ENCODE assay signal across 18 cellular contexts in genomic region chr3:195079636-195080035, GRCh38.
DNase-seq lines count a peak whose midpoint lies in the region; ATAC-seq and TF ChIP-seq lines count a peak whose summit lies in the region.
"Had no signal": no experiment of that assay in that cellular context is flagged by ENCODE, and none has a peak within 500 bp of the region (broad histone marks: within the 10 kb centered on the region; RNA-seq: fewer than 3 reads in every experiment).

No MANE protein-coding gene starts in this region.

- H3K36me3 ChIP-seq in Loucy (ENCODE audit: insufficient read depth, low read length), result peaks cover 3% of the 10 kb centered on the region; the same call in 1 of the 2 replicates
- H3K36me3 ChIP-seq in vagina, result no peaks in the 10 kb centered on the region
- H3K36me3 ChIP-seq: brain microvascular endothelial cell, MG63 had no signal

- ATAC-seq in HG03135 (IDR thresholded peaks at IDR 0.05; ENCODE audit: unreplicated experiment) (no peak), GM21515 (IDR thresholded peaks at IDR 0.05; ENCODE audit: unreplicated experiment) (no peak)
- ATAC-seq: foreskin keratinocyte, SK-N-SH treated with all-trans-retinoic acid at 6 μM for 48 hours had no signal

- H3K4me1 Mint-ChIP-seq in endothelial cell (ENCODE audit: unreplicated experiment) (peaks cover 37% of the 10 kb centered on the region), nephron progenitor cell (peaks cover 74% of the 10 kb centered on the region)

- peak overlapping the region; percentile 65 for H3K4me2 ChIP-seq in Loucy (ENCODE audit: low read depth, low read length, poor library complexity, severe bottlenecking)

- H3K4me1 ChIP-seq in Loucy (ENCODE audit: insufficient read depth, low read length, poor library complexity, severe bottlenecking), result peaks cover 54% of the 10 kb centered on the region
- H3K4me1 ChIP-seq in vagina, result peaks cover 15% of the 10 kb centered on the region
- H3K4me1 ChIP-seq: foreskin keratinocyte had no signal

- peaks cover 10% of the 10 kb centered on the region for H3K36me3 Mint-ChIP-seq in endothelial cell (ENCODE audit: low read depth, unreplicated experiment)
- peaks cover 5% of the 10 kb centered on the region for H3K36me3 Mint-ChIP-seq in nephron progenitor cell (ENCODE audit: low read depth)
- H3K36me3 Mint-ChIP-seq: mesothelial cell of epicardium had no signal

- H3K79me2 ChIP-seq in Loucy (ENCODE audit: insufficient read depth, low read length), result peaks cover 74% of the 10 kb centered on the region

- no peak overlapping the region for H2AFZ ChIP-seq in Loucy (ENCODE audit: low read length)

- TF ChIP-seq CTCF in Loucy (conservative IDR thresholded peaks at IDR 0.05; ENCODE audit: low read length), result no peak
- TF ChIP-seq CTCF in endothelial cell (IDR thresholded peaks at IDR 0.05; ENCODE audit: unreplicated experiment), result no peak
- no peak for TF ChIP-seq CTCF in nephron progenitor cell (IDR thresholded peaks at IDR 0.05)
- no peak for TF ChIP-seq CTCF in vagina (IDR thresholded peaks at IDR 0.05)

- intact Hi-C loops in vagina (cut with DNase I), result no loop called here

- H3K9me3 Mint-ChIP-seq in endothelial cell (ENCODE audit: unreplicated experiment) (no peaks in the 10 kb centered on the region), nephron progenitor cell (no peaks in the 10 kb centered on the region)
- H3K9me3 Mint-ChIP-seq: activated naive CD4-positive, alpha-beta T cell treated with anti-CD3 and anti-CD28 coated beads for 36 hours; mesothelial cell of epicardium had no signal

- H3K27me3 Mint-ChIP-seq in endothelial cell (ENCODE audit: unreplicated experiment) (peaks cover 21% of the 10 kb centered on the region), nephron progenitor cell (ENCODE audit: low read depth, poor library complexity) (peaks cover 3% of the 10 kb centered on the region)

- no peak for TF ChIP-seq POLR2A in vagina (IDR thresholded peaks at IDR 0.05)

- H3K4me3 Mint-ChIP-seq in endothelial cell (ENCODE audit: unreplicated experiment), result peak overlapping the region; percentile 4
- peak overlapping the region; percentile 8 for H3K4me3 Mint-ChIP-seq in nephron progenitor cell
- H3K4me3 Mint-ChIP-seq: activated naive CD4-positive, alpha-beta T cell treated with anti-CD3 and anti-CD28 coated beads for 36 hours; mesothelial cell of epicardium had no signal

- H3K27me3 ChIP-seq in Loucy (ENCODE audit: insufficient read depth, low read length, poor library complexity, severe bottlenecking) (no peaks in the 10 kb centered on the region), vagina (no peaks in the 10 kb centered on the region)
- H3K27me3 ChIP-seq: brain microvascular endothelial cell, foreskin keratinocyte, MG63 had no signal

- peaks cover 7% of the 10 kb centered on the region; the same call in 1 of the 2 replicates for H3F3A ChIP-seq in Loucy (ENCODE audit: low read depth)

- peak; percentile 83 for DNase-seq in COLO829 (ENCODE audit: low spot score)
- no peak for DNase-seq in endothelial cell (ENCODE audit: low spot score)
- DNase-seq in nephron progenitor cell, result no peak
- DNase-seq in activated T-cell treated with anti-CD3 and anti-CD28 coated beads for 4 hours, result no peak
- DNase-seq in vagina (ENCODE audit: extremely low spot score in 2 of 2), result no peak
- DNase-seq: activated naive CD4-positive, alpha-beta T cell treated with anti-CD3 and anti-CD28 coated beads for 36 hours; brain microvascular endothelial cell; effector memory CD4-positive, alpha-beta T cell; foreskin keratinocyte; MG63; stimulated activated CD4-positive, alpha-beta T cell treated with anti-CD3 and anti-CD28 coated beads, Interleukin-15, amount 100 ng/mL, for 24 hours had no signal

- H3K4me3 ChIP-seq in Loucy (ENCODE audit: low read length, poor library complexity, severe bottlenecking) (peak overlapping the region; percentile 26), vagina (no peak overlapping the region)
- H3K4me3 ChIP-seq: MG63 had no signal

- peaks cover 8% of the 10 kb centered on the region for H4K20me1 ChIP-seq in Loucy (ENCODE audit: insufficient read depth, low read length, poor library complexity, severe bottlenecking)

- H3K27ac Mint-ChIP-seq in endothelial cell (ENCODE audit: unreplicated experiment) (peak overlapping the region; percentile 6), nephron progenitor cell (peak overlapping the region; percentile 78)
- H3K27ac Mint-ChIP-seq: activated naive CD4-positive, alpha-beta T cell treated with anti-CD3 and anti-CD28 coated beads for 36 hours; mesothelial cell of epicardium had no signal

- peak overlapping the region; percentile 49 for H3K9ac ChIP-seq in Loucy (ENCODE audit: low read depth, low read length, poor library complexity, severe bottlenecking)
- H3K9ac ChIP-seq: parathyroid adenoma had no signal

- H3K9me2 ChIP-seq in Loucy (replicated peaks; ENCODE audit: low read depth, low read length), result no peaks in the 10 kb centered on the region

- no peaks in the 10 kb centered on the region for H3K9me3 ChIP-seq in Loucy (ENCODE audit: insufficient read depth, low read depth, low read length)
- H3K9me3 ChIP-seq in vagina, result no peaks in the 10 kb centered on the region
- H3K9me3 ChIP-seq: MG63 had no signal

- no peak overlapping the region for H3K27ac ChIP-seq in vagina
- H3K27ac ChIP-seq: brain microvascular endothelial cell, C4-2B, foreskin keratinocyte had no signal
